26 cellular contexts compared by ENCODE assay signal in genomic region chr6:159197251-159197650, GRCh38. TPM values are rescaled to one million over a fixed set of nuclear protein-coding genes. Genes with fewer than 3 reads are reported as not detected.
"Had no signal": no experiment of that assay in that cellular context is flagged by ENCODE, and none has a peak within 500 bp of the region (broad histone marks: within the 10 kb centered on the region; RNA-seq: fewer than 3 reads in every experiment).

No MANE protein-coding gene starts in this region.

- H3K36me3 ChIP-seq: colonic mucosa, esophagus muscularis mucosa, esophagus squamous epithelium, gastroesophageal sphincter, heart left ventricle, heart right ventricle had no signal

- H3K4me1 ChIP-seq: colonic mucosa, esophagus squamous epithelium, foreskin keratinocyte, heart left ventricle, heart right ventricle had no signal

- H2AFZ ChIP-seq: hepatocyte had no signal

- H3K4me2 ChIP-seq: hepatocyte had no signal

- H3K4me3 ChIP-seq: colonic mucosa, coronary artery, dorsolateral prefrontal cortex, esophagus muscularis mucosa, esophagus squamous epithelium, gastroesophageal sphincter, heart left ventricle, heart right ventricle, hepatocyte had no signal

- H3K27me3 ChIP-seq: colonic mucosa, esophagus muscularis mucosa, foreskin keratinocyte, gastroesophageal sphincter, heart left ventricle, hepatocyte had no signal

- H3K9me3 ChIP-seq: colonic mucosa, esophagus muscularis mucosa, esophagus squamous epithelium, gastroesophageal sphincter, heart left ventricle, heart right ventricle had no signal

- DNase-seq: colonic mucosa; cortex of kidney; dermis blood vessel endothelial cell; dorsolateral prefrontal cortex; effector CD4-positive, alpha-beta T cell; effector CD8-positive, alpha-beta T cell; effector memory CD4-positive, alpha-beta T cell; effector memory CD8-positive, alpha-beta T cell; endodermal cell; erythroblast; esophagus squamous epithelium; foreskin fibroblast; foreskin keratinocyte; foreskin melanocyte; glutamatergic neuron; head of caudate nucleus; heart left ventricle; heart right ventricle had no signal

- H3K79me2 ChIP-seq: hepatocyte had no signal

- H3K27ac ChIP-seq: colonic mucosa, coronary artery, dorsolateral prefrontal cortex, epithelial cell of prostate, esophagus muscularis mucosa, esophagus squamous epithelium, foreskin keratinocyte, gastroesophageal sphincter, heart left ventricle, heart right ventricle, hepatocyte had no signal

- ATAC-seq: effector memory CD8-positive, alpha-beta T cell; esophagus mucosa; foreskin keratinocyte; gastroesophageal sphincter; heart left ventricle; heart right ventricle had no signal

RNA-seq across cellular contexts. Expression of gene FNDC1, which starts 28.1 kb away (rescaled TPM):
- total RNA-seq: dermis blood vessel endothelial cell, dermis microvascular lymphatic vessel endothelial cell, epithelial cell of proximal tubule had no signal
